ENCODE assay signal across 16 cellular contexts in genomic region chr4:142291299-142291698, GRCh38.
DNase-seq lines count a peak whose midpoint lies in the region; ATAC-seq lines count a peak whose summit lies in the region.
"Had no signal": no experiment of that assay in that cellular context is flagged by ENCODE, and none has a peak within 500 bp of the region (broad histone marks: within the 10 kb centered on the region; RNA-seq: fewer than 3 reads in every experiment).

No MANE protein-coding gene starts in this region.

- H3K9me3 Mint-ChIP-seq in activated CD4-positive, alpha-beta T cell treated with anti-CD3 and anti-CD28 coated beads, Interleukin-2, amount 10 ng/mL, durations not matched to agents 24 days and 14 days, result peaks cover 22% of the 10 kb centered on the region
- peaks cover 16% of the 10 kb centered on the region for H3K9me3 Mint-ChIP-seq in activated naive CD4-positive, alpha-beta T cell treated with anti-CD3 and anti-CD28 coated beads, Interleukin-2, amount 50 U/mL, for 24 hours
- peaks cover 0 to 12% (median 5%) of the 10 kb centered on the region in 11 donors for H3K9me3 Mint-ChIP-seq in naive thymus-derived CD4-positive, alpha-beta T cell

- peaks cover 39% of the 10 kb centered on the region for H3K36me3 Mint-ChIP-seq in activated CD4-positive, alpha-beta T cell treated with anti-CD3 and anti-CD28 coated beads, Interleukin-2, amount 10 ng/mL, durations not matched to agents 24 days and 14 days (ENCODE audit: low read depth)
- peaks cover 47% of the 10 kb centered on the region for H3K36me3 Mint-ChIP-seq in activated naive CD4-positive, alpha-beta T cell treated with anti-CD3 and anti-CD28 coated beads, Interleukin-2, amount 50 U/mL, for 24 hours
- H3K36me3 Mint-ChIP-seq in T-helper 17 cell (ENCODE audit: low read depth), result peaks cover 7% of the 10 kb centered on the region
- peaks cover 22 to 65% (median 51%) of the 10 kb centered on the region in 5 donors for H3K36me3 Mint-ChIP-seq in naive thymus-derived CD4-positive, alpha-beta T cell

- POLR2A ChIA-PET in naive thymus-derived CD4-positive, alpha-beta T cell (lab: Charles Lee), result interaction anchor here (0.7 to 0.9 kb wide), 2 partner anchors 51 to 432 kb away, joined by 3 read pairs; no protein-coding TSS in a partner anchor

- no peaks in the 10 kb centered on the region for H3K4me1 ChIP-seq in naive thymus-derived CD4-positive, alpha-beta T cell (ENCODE audit: control insufficient read depth in 2 of 2, insufficient read depth in 2 of 2, low read length in 2 of 2)
- H3K4me1 ChIP-seq: BE2C had no signal

- peak; percentile 40 for DNase-seq in activated CD4-positive, alpha-beta T cell treated with anti-CD3 and anti-CD28 coated beads, Interleukin-2, amount 10 ng/mL, durations not matched to agents 24 days and 14 days
- no peak for DNase-seq in activated CD4-positive, alpha-beta T cell treated with anti-CD3 and anti-CD28 coated beads, Interleukin-2, amount 50 U/mL, for 4 hours
- DNase-seq in activated naive CD4-positive, alpha-beta T cell (lab: John Stamatoyannopoulos, UW), result no peak
- no peak for DNase-seq in T-helper 17 cell
- no peak for DNase-seq in naive thymus-derived CD4-positive, alpha-beta T cell
- DNase-seq in hepatic stellate cell (ENCODE audit: low spot score), result no peak
- DNase-seq: BE2C; CD8-positive, alpha-beta T cell; HCEC 1CT; NCI-H1417 treated with DMSO at 0.1 percent for 48 hours; NCI-H1930; NCI-H226; NCI-H524 treated with DMSO at 0.1 percent for 48 hours had no signal

- intact Hi-C loops in activated CD4-positive, alpha-beta T cell treated with anti-CD3 and anti-CD28 coated beads, Interleukin-2, amount 10 ng/mL, durations not matched to agents 24 days and 14 days (cut with micrococcal nuclease), result loop anchor here (5.0 kb wide), 1 partner anchor 86 kb away; no protein-coding TSS in a partner anchor
- intact Hi-C loops in naive thymus-derived CD4-positive, alpha-beta T cell (cut with micrococcal nuclease), result no loop called here

- no peak overlapping the region for H3K27ac Mint-ChIP-seq in activated CD4-positive, alpha-beta T cell treated with anti-CD3 and anti-CD28 coated beads, Interleukin-2, amount 10 ng/mL, durations not matched to agents 24 days and 14 days
- H3K27ac Mint-ChIP-seq in activated naive CD4-positive, alpha-beta T cell treated with anti-CD3 and anti-CD28 coated beads, Interleukin-2, amount 50 U/mL, for 24 hours, result peak overlapping the region; percentile 85
- peak overlapping the region; percentile 30 for H3K27ac Mint-ChIP-seq in T-helper 17 cell
- H3K27ac Mint-ChIP-seq in naive thymus-derived CD4-positive, alpha-beta T cell, result peak overlapping the region in 6 of 9 donors; percentile 16 to 82 (median 42)
- H3K27ac Mint-ChIP-seq: CD8-positive, alpha-beta T cell; GM23338 had no signal

- peaks cover 0 to 6% (median 3%) of the 10 kb centered on the region in 3 experiments for H3K36me3 ChIP-seq in naive thymus-derived CD4-positive, alpha-beta T cell (ENCODE audit: control insufficient read depth in 2 of 3, insufficient read depth in 3 of 3, low read length in 3 of 3)
- H3K36me3 ChIP-seq: BE2C had no signal

- no peaks in the 10 kb centered on the region for H3K27me3 ChIP-seq in naive thymus-derived CD4-positive, alpha-beta T cell (ENCODE audit: control insufficient read depth in 2 of 2, insufficient read depth in 2 of 2, low read length in 2 of 2)
- H3K27me3 ChIP-seq: BE2C had no signal

- no peaks in the 10 kb centered on the region for H3K27me3 Mint-ChIP-seq in activated CD4-positive, alpha-beta T cell treated with anti-CD3 and anti-CD28 coated beads, Interleukin-2, amount 10 ng/mL, durations not matched to agents 24 days and 14 days
- no peaks in the 10 kb centered on the region for H3K27me3 Mint-ChIP-seq in activated naive CD4-positive, alpha-beta T cell treated with anti-CD3 and anti-CD28 coated beads, Interleukin-2, amount 50 U/mL, for 24 hours
- H3K27me3 Mint-ChIP-seq in T-helper 17 cell, result no peaks in the 10 kb centered on the region
- no peaks in the 10 kb centered on the region for H3K27me3 Mint-ChIP-seq in naive thymus-derived CD4-positive, alpha-beta T cell

- no peak overlapping the region for H3K4me3 ChIP-seq in naive thymus-derived CD4-positive, alpha-beta T cell (ENCODE audit: low read length)
- H3K4me3 ChIP-seq: GM23338 had no signal

- CTCF ChIA-PET in naive thymus-derived CD4-positive, alpha-beta T cell (lab: Charles Lee), result interaction anchor here (0.6 to 0.7 kb wide), 2 partner anchors 8 to 50 kb away, joined by 3 read pairs; no protein-coding TSS in a partner anchor

- H3K4me1 Mint-ChIP-seq in activated CD4-positive, alpha-beta T cell treated with anti-CD3 and anti-CD28 coated beads, Interleukin-2, amount 10 ng/mL, durations not matched to agents 24 days and 14 days, result peaks cover 20% of the 10 kb centered on the region
- peaks cover 66% of the 10 kb centered on the region for H3K4me1 Mint-ChIP-seq in activated naive CD4-positive, alpha-beta T cell treated with anti-CD3 and anti-CD28 coated beads, Interleukin-2, amount 50 U/mL, for 24 hours
- peaks cover 23% of the 10 kb centered on the region for H3K4me1 Mint-ChIP-seq in T-helper 17 cell
- peaks cover 10 to 71% (median 45%) of the 10 kb centered on the region in 7 donors for H3K4me1 Mint-ChIP-seq in naive thymus-derived CD4-positive, alpha-beta T cell
- H3K4me1 Mint-ChIP-seq: GM23338 had no signal

- ATAC-seq in T-helper 17 cell (no peak), GM19328 (IDR thresholded peaks at IDR 0.05; ENCODE audit: unreplicated experiment) (no peak)
- no peak for ATAC-seq in naive thymus-derived CD4-positive, alpha-beta T cell
- ATAC-seq: CD8-positive, alpha-beta T cell; GM23338 had no signal

- no peaks in the 10 kb centered on the region for H3K9me3 ChIP-seq in T-helper 17 cell (ENCODE audit: control insufficient read depth, low read length, poor library complexity, severe bottlenecking)
- H3K9me3 ChIP-seq in naive thymus-derived CD4-positive, alpha-beta T cell (ENCODE audit: control insufficient read depth in 2 of 3, low read length in 3 of 3), result no peaks in the 10 kb centered on the region
- H3K9me3 ChIP-seq: BE2C had no signal

- H3K27ac ChIP-seq in naive thymus-derived CD4-positive, alpha-beta T cell (ENCODE audit: low read depth, low read length), result no peak overlapping the region

- H3K4me3 Mint-ChIP-seq in activated CD4-positive, alpha-beta T cell treated with anti-CD3 and anti-CD28 coated beads, Interleukin-2, amount 10 ng/mL, durations not matched to agents 24 days and 14 days, result no peak overlapping the region
- no peak overlapping the region for H3K4me3 Mint-ChIP-seq in activated naive CD4-positive, alpha-beta T cell treated with anti-CD3 and anti-CD28 coated beads, Interleukin-2, amount 50 U/mL, for 24 hours
- no peak overlapping the region for H3K4me3 Mint-ChIP-seq in T-helper 17 cell
- H3K4me3 Mint-ChIP-seq in naive thymus-derived CD4-positive, alpha-beta T cell, result peak overlapping the region in 1 of 10 donors; percentile 18
- H3K4me3 Mint-ChIP-seq: CD8-positive, alpha-beta T cell; GM23338 had no signal
